9 cellular contexts compared by ENCODE assay signal in genomic region chr1:109640285-109640865, GRCh38. TPM values are rescaled to one million over a fixed set of nuclear protein-coding genes. Genes with fewer than 3 reads are reported as not detected.
DNase-seq lines count a peak whose midpoint lies in the region; ATAC-seq and TF ChIP-seq lines count a peak whose summit lies in the region.
"Had no signal": no experiment of that assay in that cellular context is flagged by ENCODE, and none has a peak within 500 bp of the region (broad histone marks: within the 10 kb centered on the region; RNA-seq: fewer than 3 reads in every experiment).

No MANE protein-coding gene starts in this region.

- DNase-seq in NCI-H748 (lab: John Stamatoyannopoulos, UW; ENCODE audit: unreplicated experiment) (peak; percentile 63), dermis microvascular lymphatic vessel endothelial cell (ENCODE audit: low read depth in 2 of 2) (peak; percentile 43 to 58), mesenteric fat pad (ENCODE audit: low spot score) (peak; percentile 89), OCI-M2 (lab: John Stamatoyannopoulos, UW; ENCODE audit: unreplicated experiment) (no peak)
- peak; percentile 88 to 89 for DNase-seq in activated CD4-positive, alpha-beta T cell treated with anti-CD3 and anti-CD28 coated beads, Interleukin-2, amount 50 U/mL, for 24 hours (ENCODE audit: low read depth in 1 of 2, low spot score in 1 of 2)
- peak; percentile 80 to 93 for DNase-seq in stimulated activated CD8-positive, alpha-beta memory T cell treated with anti-CD3 and anti-CD28 coated beads, Interleukin-2, amount 100 ng/mL, for 48 hours (ENCODE audit: low read depth in 2 of 2)

- peak; percentile 60 for ATAC-seq in HG02885 (IDR thresholded peaks at IDR 0.05; ENCODE audit: poor library complexity, unreplicated experiment)

- peak; percentile 99 for TF ChIP-seq CTCF in GM12873 (IDR thresholded peaks at IDR 0.05; ENCODE audit: insufficient read depth, low read depth, low read length, missing control alignments)

RNA-seq across cellular contexts. Expression of gene GSTM4, which starts 15.5 kb away (rescaled TPM):
- 1.2 and 1.3 TPM in 2 replicates for total RNA-seq in dermis microvascular lymphatic vessel endothelial cell
- 22.6 TPM for total RNA-seq in mesenteric fat pad

RNA-seq across cellular contexts. Expression of gene AMPD2, which starts 20.7 kb away (rescaled TPM):
- total RNA-seq in dermis microvascular lymphatic vessel endothelial cell (24.3 and 37.2 TPM in 2 replicates), mesenteric fat pad (63.1 TPM)

RNA-seq across cellular contexts. Expression of gene GNAT2, which starts 21.0 kb away (rescaled TPM):
- 0.13 TPM in 1 of 2 replicates, not detected in the other for total RNA-seq in dermis microvascular lymphatic vessel endothelial cell
- not detected for total RNA-seq in mesenteric fat pad
- total RNA-seq: frontal cortex had no signal

RNA-seq across cellular contexts. Expression of gene GSTM2, which starts 27.5 kb away (rescaled TPM):
- 1.3 and 3.0 TPM in 2 replicates for total RNA-seq in dermis microvascular lymphatic vessel endothelial cell
- total RNA-seq in mesenteric fat pad: 51.2 TPM

RNA-seq across cellular contexts. Expression of gene GSTM1, which starts 47.2 kb away (rescaled TPM):
- not detected in 2 replicates for total RNA-seq in dermis microvascular lymphatic vessel endothelial cell
- not detected for total RNA-seq in mesenteric fat pad

Comparison
In these comparisons a context has a peak if more than half of its experiments do, and no peak if none do; other contexts are left out.
1. RNA of gene GSTM4, which starts 15.5 kb away (total RNA-seq): 22.6 TPM in mesenteric fat pad (single experiment); 1.2 to 1.3 TPM in dermis microvascular lymphatic vessel endothelial cell; every median in the first group is over 10 times any median in the second.